ENCODE assay signal across 8 cellular contexts in the genomic region with DNA sequence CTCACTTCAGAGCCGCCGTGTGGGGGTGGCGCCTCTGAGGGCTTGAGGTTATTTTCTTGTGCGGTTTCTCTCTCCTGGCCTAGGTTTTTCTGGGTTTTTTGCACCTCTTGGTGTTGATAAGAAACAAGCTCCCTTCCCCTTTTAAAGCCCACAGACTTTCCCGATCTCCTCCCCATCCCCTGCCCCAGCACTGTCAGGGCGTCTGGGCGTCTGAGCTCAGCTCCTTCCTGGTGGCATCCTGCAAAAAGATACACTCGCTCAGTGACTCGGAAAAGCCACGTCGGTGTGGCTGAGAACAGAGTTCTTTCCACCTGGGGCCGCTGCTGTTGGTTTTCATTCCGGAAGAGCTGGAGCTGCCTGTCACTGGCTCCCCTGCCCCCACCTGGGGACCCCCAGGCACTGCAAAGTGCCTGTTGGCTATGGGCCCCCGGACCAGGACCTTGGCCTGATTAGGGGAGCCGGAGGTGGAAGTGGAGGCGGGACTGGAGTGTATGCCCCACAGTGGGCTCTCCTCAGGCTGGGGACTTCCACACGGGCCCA. TPM values are rescaled to one million over a fixed set of nuclear protein-coding genes. Genes with fewer than 3 reads are reported as not detected.
DNase-seq lines count a peak whose midpoint lies in the region; ATAC-seq and TF ChIP-seq lines count a peak whose summit lies in the region.

No MANE protein-coding gene starts in this region.

- H3K27me3 Mint-ChIP-seq in activated naive CD4-positive, alpha-beta T cell treated with anti-CD3 and anti-CD28 coated beads, Interleukin-2, amount 50 U/mL, for 24 hours, result no peaks in the 10 kb centered on the region
- H3K27me3 Mint-ChIP-seq in activated T-cell treated with anti-CD3 and anti-CD28 coated beads, Interleukin-2, amount 50 U/mL, for 72 hours (ENCODE audit: low read depth), result no peaks in the 10 kb centered on the region
- H3K27me3 Mint-ChIP-seq in type B pancreatic cell, result no peaks in the 10 kb centered on the region
- H3K27me3 Mint-ChIP-seq in mesothelial cell of epicardium (ENCODE audit: low read depth), result no peaks in the 10 kb centered on the region

- H3K36me3 Mint-ChIP-seq in activated naive CD4-positive, alpha-beta T cell treated with anti-CD3 and anti-CD28 coated beads, Interleukin-2, amount 50 U/mL, for 24 hours, result no peaks in the 10 kb centered on the region
- H3K36me3 Mint-ChIP-seq in activated T-cell treated with anti-CD3 and anti-CD28 coated beads, Interleukin-2, amount 50 U/mL, for 72 hours (ENCODE audit: insufficient read depth in 2 of 2), result no peaks in the 10 kb centered on the region
- H3K36me3 Mint-ChIP-seq in type B pancreatic cell, result peaks cover 3% of the 10 kb centered on the region
- no peaks in the 10 kb centered on the region for H3K36me3 Mint-ChIP-seq in mesothelial cell of epicardium

- H3K27ac Mint-ChIP-seq in activated naive CD4-positive, alpha-beta T cell treated with anti-CD3 and anti-CD28 coated beads, Interleukin-2, amount 50 U/mL, for 24 hours, result no peak overlapping the region
- no peak overlapping the region for H3K27ac Mint-ChIP-seq in activated T-cell treated with anti-CD3 and anti-CD28 coated beads, Interleukin-2, amount 50 U/mL, for 72 hours
- H3K27ac Mint-ChIP-seq in type B pancreatic cell, result peak overlapping the region; percentile 4
- no peak overlapping the region for H3K27ac Mint-ChIP-seq in mesothelial cell of epicardium

- ATAC-seq in activated T-cell treated with anti-CD3 and anti-CD28 coated beads, Interleukin-2, amount 50 U/mL, for 72 hours (replicated peaks in 1 of 2), result peak; percentile 35 to 56

- no peak for DNase-seq in activated naive CD4-positive, alpha-beta T cell treated with anti-CD3 and anti-CD28 coated beads, Interleukin-2, amount 50 U/mL, for 16 hours
- DNase-seq in activated T-cell treated with anti-CD3 and anti-CD28 coated beads, Interleukin-2, amount 50 U/mL, for 72 hours, result no peak
- peak; percentile 59 for DNase-seq in left kidney (ENCODE audit: low read depth, low spot score)
- no peak for DNase-seq in type B pancreatic cell (ENCODE audit: extremely low spot score, unreplicated experiment)
- no peak for DNase-seq in DMS53 treated with DMSO at 0.1 percent for 48 hours (lab: John Stamatoyannopoulos, UW; ENCODE audit: unreplicated experiment)
- no peak for DNase-seq in mesothelial cell of epicardium (ENCODE audit: low spot score in 2 of 2, unreplicated experiment in 2 of 2)
- DNase-seq in activated gamma-delta T cell (lab: John Stamatoyannopoulos, UW), result no peak

- peaks cover 6% of the 10 kb centered on the region for H3K4me1 Mint-ChIP-seq in activated naive CD4-positive, alpha-beta T cell treated with anti-CD3 and anti-CD28 coated beads, Interleukin-2, amount 50 U/mL, for 24 hours
- H3K4me1 Mint-ChIP-seq in activated T-cell treated with anti-CD3 and anti-CD28 coated beads, Interleukin-2, amount 50 U/mL, for 72 hours (ENCODE audit: low read depth), result peaks cover 12% of the 10 kb centered on the region
- H3K4me1 Mint-ChIP-seq in type B pancreatic cell (ENCODE audit: unreplicated experiment) (peaks cover 40% of the 10 kb centered on the region), mesothelial cell of epicardium (peaks cover 53% of the 10 kb centered on the region)

- H3K4me3 Mint-ChIP-seq in activated naive CD4-positive, alpha-beta T cell treated with anti-CD3 and anti-CD28 coated beads, Interleukin-2, amount 50 U/mL, for 24 hours, result peak overlapping the region; percentile 54
- H3K4me3 Mint-ChIP-seq in activated T-cell treated with anti-CD3 and anti-CD28 coated beads, Interleukin-2, amount 50 U/mL, for 72 hours, result peak overlapping the region; percentile 41 to 53
- H3K4me3 Mint-ChIP-seq in type B pancreatic cell (peak overlapping the region; percentile 15), mesothelial cell of epicardium (no peak overlapping the region)

- no peaks in the 10 kb centered on the region for H3K9me3 Mint-ChIP-seq in activated naive CD4-positive, alpha-beta T cell treated with anti-CD3 and anti-CD28 coated beads, Interleukin-2, amount 50 U/mL, for 24 hours
- H3K9me3 Mint-ChIP-seq in activated T-cell treated with anti-CD3 and anti-CD28 coated beads, Interleukin-2, amount 50 U/mL, for 72 hours, result no peaks in the 10 kb centered on the region
- H3K9me3 Mint-ChIP-seq in type B pancreatic cell, result no peaks in the 10 kb centered on the region
- H3K9me3 Mint-ChIP-seq in mesothelial cell of epicardium, result no peaks in the 10 kb centered on the region

- TF ChIP-seq CTCF in type B pancreatic cell (conservative IDR thresholded peaks at IDR 0.05), result no peak
- no peak for TF ChIP-seq CTCF in mesothelial cell of epicardium (IDR thresholded peaks at IDR 0.05; ENCODE audit: unreplicated experiment)

RNA-seq across cellular contexts. Expression of gene BAIAP2, which starts 14.5 kb away (rescaled TPM):
- 1 to 10 TPM; 8.7 TPM for total RNA-seq in activated T-cell treated with anti-CD3 and anti-CD28 coated beads, Interleukin-2, amount 50 U/mL, for 72 hours
- total RNA-seq in type B pancreatic cell (ENCODE audit: low replicate concordance), result 62.7 and 120 TPM in 2 replicates
- total RNA-seq in mesothelial cell of epicardium, result 46.5 to 48.9 TPM (median 47.6 TPM) in 3 replicates

RNA-seq across cellular contexts. Expression of gene CHMP6, which starts 57.8 kb away (rescaled TPM):
- total RNA-seq in activated T-cell treated with anti-CD3 and anti-CD28 coated beads, Interleukin-2, amount 50 U/mL, for 72 hours, result 10 to 100 TPM; 11.2 to 12.2 TPM
- total RNA-seq in type B pancreatic cell (ENCODE audit: low replicate concordance), result 29.1 and 33.4 TPM in 2 replicates
- 23.1 to 26.9 TPM (median 26.5 TPM) in 3 replicates for total RNA-seq in mesothelial cell of epicardium
